ENCODE assay signal across 7 cellular contexts in genomic region chr4:119470021-119470736, GRCh38.
DNase-seq lines count a peak whose midpoint lies in the region; ATAC-seq and TF ChIP-seq lines count a peak whose summit lies in the region.
"Not testable (repeated sequence)": the region's sequence is repeated elsewhere in the genome, so short reads cannot be mapped to it uniquely, and the experiment has no call there.

No MANE protein-coding gene starts in this region.

- not testable (repeated sequence) for H3K9me3 ChIP-seq in SJCRH30 (replicated peaks)

- in situ Hi-C loops in astrocyte of the cerebellum (cut with HindIII; ENCODE audit: low sequenced_read_pairs) = not testable (repeated sequence)

- peak; percentile 74 for ATAC-seq in GM18867 (IDR thresholded peaks at IDR 0.05; ENCODE audit: unreplicated experiment)
- peak; percentile 59 for ATAC-seq in GM21526 (IDR thresholded peaks at IDR 0.05; ENCODE audit: low FRiP score, unreplicated experiment)
- peak; percentile 77 for ATAC-seq in HG02852 (IDR thresholded peaks at IDR 0.05; ENCODE audit: unreplicated experiment)
- peak; percentile 74 for ATAC-seq in HG03432 (IDR thresholded peaks at IDR 0.05; ENCODE audit: unreplicated experiment)

- DNase-seq in SJCRH30 (peak; percentile 33 to 38), astrocyte of the cerebellum (ENCODE audit: low read depth) (peak; percentile 31), fibroblast of the aortic adventitia (ENCODE audit: low read depth) (peak; percentile 62)

- H3K4me3 ChIP-seq in SJCRH30; astrocyte of the cerebellum (ENCODE audit: low read depth, low read length); fibroblast of the aortic adventitia (ENCODE audit: low read depth, low read length): not testable (repeated sequence)

- H3K27me3 ChIP-seq in SJCRH30 = not testable (repeated sequence)

- H3K4me1 ChIP-seq in SJCRH30 = not testable (repeated sequence)

- not testable (repeated sequence) for H3K27ac ChIP-seq in SJCRH30

- TF ChIP-seq CTCF in astrocyte of the cerebellum (IDR thresholded peaks at IDR 0.05; ENCODE audit: low read depth, low read length, missing control alignments); fibroblast of the aortic adventitia (IDR thresholded peaks at IDR 0.05; ENCODE audit: insufficient read depth, low read length): not testable (repeated sequence)

- H3K36me3 ChIP-seq in SJCRH30 = not testable (repeated sequence)
